ENCODE assay signal across 7 cellular contexts in the genomic region with DNA sequence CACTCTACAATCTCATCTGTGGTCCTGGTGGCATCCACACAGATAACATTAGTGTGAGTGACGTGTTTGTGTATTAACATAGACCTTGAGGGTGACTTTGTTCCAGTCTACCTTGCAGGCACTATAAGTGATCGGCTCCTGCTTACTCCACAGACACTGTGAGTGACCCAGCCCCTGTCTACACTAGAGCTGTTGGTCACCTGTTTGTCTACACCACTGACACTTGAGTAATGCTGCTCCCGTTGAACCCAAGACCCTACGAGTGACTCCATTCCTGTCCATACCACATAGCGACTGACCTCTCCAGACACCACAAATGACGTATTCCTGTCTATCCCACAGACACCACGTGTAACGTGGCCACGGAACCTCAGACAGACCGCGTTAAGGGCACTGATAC. TPM values are rescaled to one million over a fixed set of nuclear protein-coding genes. Genes with fewer than 3 reads are reported as not detected.
"Had no signal": no experiment of that assay in that cellular context is flagged by ENCODE, and none has a peak within 500 bp of the region (broad histone marks: within the 10 kb centered on the region; RNA-seq: fewer than 3 reads in every experiment).

No MANE protein-coding gene starts in this region.

RNA-seq across cellular contexts. Expression of a gene that starts 1.9 kb away (rescaled TPM):
- total RNA-seq: HFFc6 had no signal
- polyA plus RNA-seq: HepG2 had no signal

RNA-seq across cellular contexts. Expression of a gene that starts 10.5 kb away (rescaled TPM):
- total RNA-seq: GM23248, HepG2, HFFc6 had no signal
- polyA plus RNA-seq: HepG2, IgD-negative memory B cell had no signal

RNA-seq across cellular contexts. Expression of a gene that starts 45.6 kb away (rescaled TPM):
- total RNA-seq: H4, H7, HepG2, HFFc6, HT1080 had no signal
- polyA plus RNA-seq: HepG2, IgD-negative memory B cell had no signal
